ENCODE assay signal across 1 cellular context in the genomic region with DNA sequence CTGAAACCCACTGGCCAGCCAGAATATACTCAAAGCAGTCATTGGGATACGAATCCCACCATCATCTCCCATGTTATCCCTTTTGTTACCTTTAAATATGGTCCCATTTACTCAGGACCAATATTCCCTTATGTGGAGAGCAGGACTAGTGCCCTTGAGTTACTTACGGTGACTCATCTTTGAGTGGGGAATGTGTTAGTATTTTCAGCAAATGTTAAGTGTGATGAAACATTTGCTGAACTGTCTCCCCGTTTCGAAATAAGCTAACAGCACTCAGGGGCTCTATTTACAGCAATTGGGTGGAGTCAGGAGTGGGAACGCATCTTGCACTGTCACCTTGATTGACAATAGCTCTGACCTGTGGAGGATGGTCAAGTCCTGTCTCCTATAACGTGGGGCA.
TF ChIP-seq lines count a peak whose summit lies in the region.

No MANE protein-coding gene starts in this region.

TF ChIP-seq in K562, 482 proteins besides CTCF, POLR2A, EP300 and RAD21 (continued from another document and continues in another):
- TF ChIP-seq RERE (CRISPR knock-in tag; IDR thresholded peaks at IDR 0.05; ENCODE audit: borderline replicate concordance) = no peak
- no peak for TF ChIP-seq ZNF785 (CRISPR knock-in tag; IDR thresholded peaks at IDR 0.05)
- TF ChIP-seq MCM7 (IDR thresholded peaks at IDR 0.05) = no peak
- no peak for TF ChIP-seq NCOA1 (IDR thresholded peaks at IDR 0.05; ENCODE audit: low read depth)
- no peak for TF ChIP-seq IRF2 (CRISPR knock-in tag; IDR thresholded peaks at IDR 0.05)
- 0 out of 2 replicates have a peak, but pooled peaks have one; percentile 4 for TF ChIP-seq CTBP1 (IDR thresholded peaks at IDR 0.05; ENCODE audit: borderline replicate concordance)
- TF ChIP-seq RUNX1 (IDR thresholded peaks at IDR 0.05; ENCODE audit: low read depth) = no peak
- no peak for TF ChIP-seq NR2C1 (IDR thresholded peaks at IDR 0.05)
- no peak for TF ChIP-seq NR2C1 (tag; IDR thresholded peaks at IDR 0.05)
- TF ChIP-seq, protein P1, sequence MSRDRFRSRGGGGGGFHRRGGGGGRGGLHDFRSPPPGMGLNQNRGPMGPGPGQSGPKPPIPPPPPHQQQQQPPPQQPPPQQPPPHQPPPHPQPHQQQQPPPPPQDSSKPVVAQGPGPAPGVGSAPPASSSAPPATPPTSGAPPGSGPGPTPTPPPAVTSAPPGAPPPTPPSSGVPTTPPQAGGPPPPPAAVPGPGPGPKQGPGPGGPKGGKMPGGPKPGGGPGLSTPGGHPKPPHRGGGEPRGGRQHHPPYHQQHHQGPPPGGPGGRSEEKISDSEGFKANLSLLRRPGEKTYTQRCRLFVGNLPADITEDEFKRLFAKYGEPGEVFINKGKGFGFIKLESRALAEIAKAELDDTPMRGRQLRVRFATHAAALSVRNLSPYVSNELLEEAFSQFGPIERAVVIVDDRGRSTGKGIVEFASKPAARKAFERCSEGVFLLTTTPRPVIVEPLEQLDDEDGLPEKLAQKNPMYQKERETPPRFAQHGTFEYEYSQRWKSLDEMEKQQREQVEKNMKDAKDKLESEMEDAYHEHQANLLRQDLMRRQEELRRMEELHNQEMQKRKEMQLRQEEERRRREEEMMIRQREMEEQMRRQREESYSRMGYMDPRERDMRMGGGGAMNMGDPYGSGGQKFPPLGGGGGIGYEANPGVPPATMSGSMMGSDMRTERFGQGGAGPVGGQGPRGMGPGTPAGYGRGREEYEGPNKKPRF (IDR thresholded peaks at IDR 0.05; ENCODE audit: low read depth, low read length) = no peak
- TF ChIP-seq PYGO2 (tag; IDR thresholded peaks at IDR 0.05) = no peak
- TF ChIP-seq, protein P2, sequence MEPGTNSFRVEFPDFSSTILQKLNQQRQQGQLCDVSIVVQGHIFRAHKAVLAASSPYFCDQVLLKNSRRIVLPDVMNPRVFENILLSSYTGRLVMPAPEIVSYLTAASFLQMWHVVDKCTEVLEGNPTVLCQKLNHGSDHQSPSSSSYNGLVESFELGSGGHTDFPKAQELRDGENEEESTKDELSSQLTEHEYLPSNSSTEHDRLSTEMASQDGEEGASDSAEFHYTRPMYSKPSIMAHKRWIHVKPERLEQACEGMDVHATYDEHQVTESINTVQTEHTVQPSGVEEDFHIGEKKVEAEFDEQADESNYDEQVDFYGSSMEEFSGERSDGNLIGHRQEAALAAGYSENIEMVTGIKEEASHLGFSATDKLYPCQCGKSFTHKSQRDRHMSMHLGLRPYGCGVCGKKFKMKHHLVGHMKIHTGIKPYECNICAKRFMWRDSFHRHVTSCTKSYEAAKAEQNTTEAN (CRISPR knock-in tag; IDR thresholded peaks at IDR 0.05) = no peak
- TF ChIP-seq SRSF7 (optimal IDR thresholded peaks at IDR 0.05; ENCODE audit: low read depth, low read length) = no peak
- no peak for TF ChIP-seq RBM25 (IDR thresholded peaks at IDR 0.05; ENCODE audit: low read depth, low read length, severe bottlenecking)
- TF ChIP-seq MTA2 (IDR thresholded peaks at IDR 0.05; ENCODE audit: low read depth) = no peak
- TF ChIP-seq, protein P3, sequence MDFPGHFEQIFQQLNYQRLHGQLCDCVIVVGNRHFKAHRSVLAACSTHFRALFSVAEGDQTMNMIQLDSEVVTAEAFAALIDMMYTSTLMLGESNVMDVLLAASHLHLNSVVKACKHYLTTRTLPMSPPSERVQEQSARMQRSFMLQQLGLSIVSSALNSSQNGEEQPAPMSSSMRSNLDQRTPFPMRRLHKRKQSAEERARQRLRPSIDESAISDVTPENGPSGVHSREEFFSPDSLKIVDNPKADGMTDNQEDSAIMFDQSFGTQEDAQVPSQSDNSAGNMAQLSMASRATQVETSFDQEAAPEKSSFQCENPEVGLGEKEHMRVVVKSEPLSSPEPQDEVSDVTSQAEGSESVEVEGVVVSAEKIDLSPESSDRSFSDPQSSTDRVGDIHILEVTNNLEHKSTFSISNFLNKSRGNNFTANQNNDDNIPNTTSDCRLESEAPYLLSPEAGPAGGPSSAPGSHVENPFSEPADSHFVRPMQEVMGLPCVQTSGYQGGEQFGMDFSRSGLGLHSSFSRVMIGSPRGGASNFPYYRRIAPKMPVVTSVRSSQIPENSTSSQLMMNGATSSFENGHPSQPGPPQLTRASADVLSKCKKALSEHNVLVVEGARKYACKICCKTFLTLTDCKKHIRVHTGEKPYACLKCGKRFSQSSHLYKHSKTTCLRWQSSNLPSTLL (IDR thresholded peaks at IDR 0.05) = no peak
- no peak for TF ChIP-seq COPS2 (conservative IDR thresholded peaks at IDR 0.05)
- TF ChIP-seq HOMEZ (CRISPR knock-in tag; IDR thresholded peaks at IDR 0.05) = no peak
- no peak for TF ChIP-seq HNRNPK (IDR thresholded peaks at IDR 0.05; ENCODE audit: low read depth, low read length, poor library complexity, severe bottlenecking)
- no peak for TF ChIP-seq POLR2G (IDR thresholded peaks at IDR 0.05; ENCODE audit: low read depth, low read length)
- no peak for TF ChIP-seq ZNF77 (CRISPR knock-in tag; IDR thresholded peaks at IDR 0.05)
- TF ChIP-seq ZNF830 (CRISPR knock-in tag; IDR thresholded peaks at IDR 0.05) = no peak
- TF ChIP-seq FOXK2 (conservative IDR thresholded peaks at IDR 0.05 in 1 of 2, IDR thresholded peaks at IDR 0.05 in 1 of 2; ENCODE audit: low read depth in 2 of 2) = no peak
- TF ChIP-seq PTBP1 (IDR thresholded peaks at IDR 0.05; ENCODE audit: low read depth, low read length) = no peak
- TF ChIP-seq, protein P4, sequence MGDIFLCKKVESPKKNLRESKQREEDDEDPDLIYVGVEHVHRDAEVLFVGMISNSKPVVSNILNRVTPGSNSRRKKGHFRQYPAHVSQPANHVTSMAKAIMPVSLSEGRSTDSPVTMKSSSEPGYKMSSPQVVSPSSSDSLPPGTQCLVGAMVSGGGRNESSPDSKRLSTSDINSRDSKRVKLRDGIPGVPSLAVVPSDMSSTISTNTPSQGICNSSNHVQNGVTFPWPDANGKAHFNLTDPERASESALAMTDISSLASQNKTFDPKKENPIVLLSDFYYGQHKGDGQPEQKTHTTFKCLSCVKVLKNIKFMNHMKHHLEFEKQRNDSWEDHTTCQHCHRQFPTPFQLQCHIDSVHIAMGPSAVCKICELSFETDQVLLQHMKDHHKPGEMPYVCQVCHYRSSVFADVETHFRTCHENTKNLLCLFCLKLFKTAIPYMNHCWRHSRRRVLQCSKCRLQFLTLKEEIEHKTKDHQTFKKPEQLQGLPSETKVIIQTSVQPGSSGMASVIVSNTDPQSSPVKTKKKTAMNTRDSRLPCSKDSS (IDR thresholded peaks at IDR 0.05; ENCODE audit: low read depth, partially characterized antibody) = no peak
- TF ChIP-seq TCF3 (CRISPR knock-in tag; IDR thresholded peaks at IDR 0.05) = peak; percentile 36
- no peak for TF ChIP-seq ZBTB1 (CRISPR knock-in tag; IDR thresholded peaks at IDR 0.05; ENCODE audit: borderline replicate concordance, low read depth)
- no peak for TF ChIP-seq ZNF354B (CRISPR knock-in tag; IDR thresholded peaks at IDR 0.05)
- TF ChIP-seq HDAC8 (tag; IDR thresholded peaks at IDR 0.05) = no peak
- TF ChIP-seq, protein P5, sequence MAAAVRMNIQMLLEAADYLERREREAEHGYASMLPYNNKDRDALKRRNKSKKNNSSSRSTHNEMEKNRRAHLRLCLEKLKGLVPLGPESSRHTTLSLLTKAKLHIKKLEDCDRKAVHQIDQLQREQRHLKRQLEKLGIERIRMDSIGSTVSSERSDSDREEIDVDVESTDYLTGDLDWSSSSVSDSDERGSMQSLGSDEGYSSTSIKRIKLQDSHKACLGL (CRISPR knock-in tag; IDR thresholded peaks at IDR 0.05; ENCODE audit: borderline replicate concordance, poor library complexity, severe bottlenecking) = no peak
- no peak for TF ChIP-seq ZNF239 (CRISPR knock-in tag; IDR thresholded peaks at IDR 0.05)
- no peak for TF ChIP-seq KLF16 (IDR thresholded peaks at IDR 0.05)
- no peak for TF ChIP-seq RBM34 (IDR thresholded peaks at IDR 0.05; ENCODE audit: borderline replicate concordance, insufficient read depth, low read length)
- no peak for TF ChIP-seq ZNF717 (CRISPR knock-in tag; IDR thresholded peaks at IDR 0.05)
- TF ChIP-seq, protein P6, sequence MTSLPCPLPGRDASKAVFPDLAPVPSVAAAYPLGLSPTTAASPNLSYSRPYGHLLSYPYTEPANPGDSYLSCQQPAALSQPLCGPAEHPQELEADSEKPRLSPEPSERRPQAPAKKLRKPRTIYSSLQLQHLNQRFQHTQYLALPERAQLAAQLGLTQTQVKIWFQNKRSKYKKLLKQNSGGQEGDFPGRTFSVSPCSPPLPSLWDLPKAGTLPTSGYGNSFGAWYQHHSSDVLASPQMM (CRISPR knock-in tag; IDR thresholded peaks at IDR 0.05) = no peak
- TF ChIP-seq SP1 (CRISPR knock-in tag; IDR thresholded peaks at IDR 0.05) = no peak
- TF ChIP-seq KHSRP (IDR thresholded peaks at IDR 0.05) = no peak
- peak; percentile 35 for TF ChIP-seq NFE2 (IDR thresholded peaks at IDR 0.05; ENCODE audit: low read depth)
- no peak for TF ChIP-seq DACH1 (IDR thresholded peaks at IDR 0.05; ENCODE audit: partially characterized antibody)
- no peak for TF ChIP-seq TEAD2 (tag; IDR thresholded peaks at IDR 0.05)
- no peak for TF ChIP-seq EGR1 (conservative IDR thresholded peaks at IDR 0.05)
- TF ChIP-seq TRIM25 (IDR thresholded peaks at IDR 0.05; ENCODE audit: borderline replicate concordance) = no peak
- no peak for TF ChIP-seq PHTF2 (CRISPR knock-in tag; IDR thresholded peaks at IDR 0.05)
- no peak for TF ChIP-seq TARDBP (IDR thresholded peaks at IDR 0.05)
- no peak for TF ChIP-seq MED1 (CRISPR knock-in tag; IDR thresholded peaks at IDR 0.05; ENCODE audit: borderline replicate concordance)
- no peak for TF ChIP-seq PURB (CRISPR knock-in tag; IDR thresholded peaks at IDR 0.05; ENCODE audit: low read depth)
- TF ChIP-seq ZNF184 (CRISPR knock-in tag; IDR thresholded peaks at IDR 0.05) = no peak
- TF ChIP-seq DNMT1 (IDR thresholded peaks at IDR 0.05) = no peak
- no peak for TF ChIP-seq MNT (conservative IDR thresholded peaks at IDR 0.05)
